ENCODE assay signal across 14 cellular contexts in genomic region chr2:217893440-217893839, GRCh38.
"Had no signal": no experiment of that assay in that cellular context is flagged by ENCODE, and none has a peak within 500 bp of the region (broad histone marks: within the 10 kb centered on the region; RNA-seq: fewer than 3 reads in every experiment).

No MANE protein-coding gene starts in this region.

- H3K9me3 ChIP-seq: body of pancreas, left lung, SK-N-SH had no signal

- H3K4me3 Mint-ChIP-seq: activated naive CD4-positive, alpha-beta T cell treated with anti-CD3 and anti-CD28 coated beads, Interleukin-2, amount 10 ng/mL, durations not matched to agents 7 days and 5 days had no signal

- H3K27me3 Mint-ChIP-seq: activated naive CD4-positive, alpha-beta T cell treated with anti-CD3 and anti-CD28 coated beads, Interleukin-2, amount 10 ng/mL, durations not matched to agents 7 days and 5 days had no signal

- H3K27ac Mint-ChIP-seq: activated naive CD4-positive, alpha-beta T cell treated with anti-CD3 and anti-CD28 coated beads, Interleukin-2, amount 10 ng/mL, durations not matched to agents 7 days and 5 days; activated T-helper 2 cell treated with anti-CD3 and anti-CD28 coated beads, Interferon-gamma antibody, Interleukin-2, Interleukin-4, amounts not matched to agents 10 μg/mL and 5 μg/mL and 100 μg/mL, durations not matched to agents 14 hours and 24 hours and 36 hours; neural progenitor cell had no signal

- ATAC-seq: body of pancreas, left lung, sciatic nerve had no signal

- H3K36me3 Mint-ChIP-seq: activated naive CD4-positive, alpha-beta T cell treated with anti-CD3 and anti-CD28 coated beads, Interleukin-2, amount 10 ng/mL, durations not matched to agents 7 days and 5 days; neural progenitor cell had no signal

- H3K27me3 ChIP-seq: body of pancreas, left lung, neural progenitor cell had no signal

- H3K4me1 Mint-ChIP-seq: activated naive CD4-positive, alpha-beta T cell treated with anti-CD3 and anti-CD28 coated beads, Interleukin-2, amount 10 ng/mL, durations not matched to agents 7 days and 5 days had no signal

- H3K4me3 ChIP-seq: body of pancreas, left lung, neural progenitor cell had no signal

- DNase-seq: activated CD4-positive, alpha-beta T cell treated with anti-CD3 and anti-CD28 coated beads for 48 hours; activated naive CD4-positive, alpha-beta T cell treated with anti-CD3 and anti-CD28 coated beads, Interleukin-2, amount 10 ng/mL, durations not matched to agents 7 days and 5 days; activated T-cell treated with anti-CD3 and anti-CD28 coated beads for 4 hours; body of pancreas; cerebellar nuclear complex; dermis blood vessel endothelial cell; left lung; SK-N-SH; stimulated activated CD4-positive, alpha-beta T cell treated with anti-CD3 and anti-CD28 coated beads, Interleukin-2, amount 100 ng/mL, for 48 hours; stimulated activated naive CD4-positive, alpha-beta T cell treated with Interleukin-2 at 50 U/mL for 16 hours had no signal

- H3K4me1 ChIP-seq: neural progenitor cell, parathyroid adenoma had no signal

- H3K9me3 Mint-ChIP-seq: activated naive CD4-positive, alpha-beta T cell treated with anti-CD3 and anti-CD28 coated beads, Interleukin-2, amount 10 ng/mL, durations not matched to agents 7 days and 5 days; activated T-helper 2 cell treated with anti-CD3 and anti-CD28 coated beads, Interferon-gamma antibody, Interleukin-2, Interleukin-4, amounts not matched to agents 10 μg/mL and 5 μg/mL and 100 μg/mL, durations not matched to agents 14 hours and 24 hours and 36 hours; neural progenitor cell had no signal

- H3K27ac ChIP-seq: neural progenitor cell, parathyroid adenoma had no signal

- H3K36me3 ChIP-seq: neural progenitor cell had no signal
